ENCODE assay signal across 10 cellular contexts in the genomic region with DNA sequence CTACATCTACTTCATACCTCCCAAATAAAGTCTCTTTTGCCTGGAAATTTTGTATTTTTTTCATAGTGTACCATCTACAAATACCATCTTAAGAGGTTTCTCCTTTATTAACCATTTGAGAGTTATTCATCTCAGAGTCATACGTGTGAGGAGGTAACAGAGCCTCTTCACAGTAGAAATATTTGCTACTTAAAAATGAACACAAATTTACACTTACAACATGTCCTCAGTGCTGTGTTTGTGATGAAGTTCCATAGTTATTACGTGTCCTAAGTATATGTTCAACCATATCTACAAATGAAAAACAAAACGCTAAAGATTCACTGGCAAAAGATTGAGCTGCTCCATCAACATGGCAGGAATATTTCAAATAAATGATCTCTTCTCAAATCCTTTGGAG. TPM values are rescaled to one million over a fixed set of nuclear protein-coding genes. Genes with fewer than 3 reads are reported as not detected.
DNase-seq lines count a peak whose midpoint lies in the region; ATAC-seq and TF ChIP-seq lines count a peak whose summit lies in the region.
"Had no signal": no experiment of that assay in that cellular context is flagged by ENCODE, and none has a peak within 500 bp of the region (broad histone marks: within the 10 kb centered on the region; RNA-seq: fewer than 3 reads in every experiment).

No MANE protein-coding gene starts in this region.

- H3K27me3 ChIP-seq in right atrium auricular region (no peaks in the 10 kb centered on the region), mucosa of stomach (ENCODE audit: control insufficient read depth, insufficient read depth, low read length) (no peaks in the 10 kb centered on the region)

- TF ChIP-seq CTCF in right atrium auricular region (IDR thresholded peaks at IDR 0.05) (no peak), astrocyte of the spinal cord (IDR thresholded peaks at IDR 0.05; ENCODE audit: low read depth, low read length) (no peak)

- H3K9me3 ChIP-seq in right atrium auricular region (no peaks in the 10 kb centered on the region), mucosa of stomach (ENCODE audit: control insufficient read depth, low read length) (no peaks in the 10 kb centered on the region)

- DNase-seq in right atrium auricular region (ENCODE audit: low spot score) (no peak), cardiac septum (ENCODE audit: low spot score) (no peak), astrocyte of the spinal cord (ENCODE audit: low read depth, low spot score) (no peak), NCI-H2081 treated with DMSO at 0.1 percent for 48 hours (lab: John Stamatoyannopoulos, UW) (no peak)
- DNase-seq: GOT3 had no signal

- peak overlapping the region; percentile 77 for H3K9ac ChIP-seq in mucosa of stomach (ENCODE audit: low read length)

- peak overlapping the region; percentile 18 to 46 for H3K4me3 ChIP-seq in right atrium auricular region
- H3K4me3 ChIP-seq in astrocyte of the spinal cord (ENCODE audit: low read depth, low read length): peak overlapping the region; percentile 27
- H3K4me3 ChIP-seq in mucosa of stomach (ENCODE audit: low read length): no peak overlapping the region

- intact Hi-C loops in cardiac septum (cut with DNase I): loop anchor here (1.0 to 10.0 kb wide), 5 partner anchors 132 to 601 kb away; no protein-coding TSS in a partner anchor

- in situ Hi-C loops in astrocyte of the spinal cord (cut with HindIII; ENCODE audit: low sequenced_read_pairs): no loop called here

- peak overlapping the region in 1 of 2 donors; percentile 87 for H3K27ac ChIP-seq in right atrium auricular region
- H3K27ac ChIP-seq: C4-2B had no signal

- H3K36me3 ChIP-seq in right atrium auricular region: no peaks in the 10 kb centered on the region
- H3K36me3 ChIP-seq in mucosa of stomach (ENCODE audit: control insufficient read depth, insufficient read depth, low read length): no peaks in the 10 kb centered on the region

- ATAC-seq in GM19467 (IDR thresholded peaks at IDR 0.05; ENCODE audit: unreplicated experiment): no peak
- ATAC-seq in GM21528 (IDR thresholded peaks at IDR 0.05; ENCODE audit: low FRiP score, unreplicated experiment): no peak
- ATAC-seq in HG02571 (IDR thresholded peaks at IDR 0.05; ENCODE audit: unreplicated experiment): no peak

- H3K4me1 ChIP-seq in right atrium auricular region (peaks cover 0 to 19% of the 10 kb centered on the region in 2 donors), mucosa of stomach (ENCODE audit: control insufficient read depth, insufficient read depth, low read length) (peaks cover 16% of the 10 kb centered on the region)

RNA-seq across cellular contexts. Expression of gene HNRNPA3, which starts 48.5 kb away (rescaled TPM):
- total RNA-seq in right atrium auricular region (10 to 100 TPM; 24.1 to 28.1 TPM), cardiac septum (95.7 TPM)
